In the genomic region with DNA sequence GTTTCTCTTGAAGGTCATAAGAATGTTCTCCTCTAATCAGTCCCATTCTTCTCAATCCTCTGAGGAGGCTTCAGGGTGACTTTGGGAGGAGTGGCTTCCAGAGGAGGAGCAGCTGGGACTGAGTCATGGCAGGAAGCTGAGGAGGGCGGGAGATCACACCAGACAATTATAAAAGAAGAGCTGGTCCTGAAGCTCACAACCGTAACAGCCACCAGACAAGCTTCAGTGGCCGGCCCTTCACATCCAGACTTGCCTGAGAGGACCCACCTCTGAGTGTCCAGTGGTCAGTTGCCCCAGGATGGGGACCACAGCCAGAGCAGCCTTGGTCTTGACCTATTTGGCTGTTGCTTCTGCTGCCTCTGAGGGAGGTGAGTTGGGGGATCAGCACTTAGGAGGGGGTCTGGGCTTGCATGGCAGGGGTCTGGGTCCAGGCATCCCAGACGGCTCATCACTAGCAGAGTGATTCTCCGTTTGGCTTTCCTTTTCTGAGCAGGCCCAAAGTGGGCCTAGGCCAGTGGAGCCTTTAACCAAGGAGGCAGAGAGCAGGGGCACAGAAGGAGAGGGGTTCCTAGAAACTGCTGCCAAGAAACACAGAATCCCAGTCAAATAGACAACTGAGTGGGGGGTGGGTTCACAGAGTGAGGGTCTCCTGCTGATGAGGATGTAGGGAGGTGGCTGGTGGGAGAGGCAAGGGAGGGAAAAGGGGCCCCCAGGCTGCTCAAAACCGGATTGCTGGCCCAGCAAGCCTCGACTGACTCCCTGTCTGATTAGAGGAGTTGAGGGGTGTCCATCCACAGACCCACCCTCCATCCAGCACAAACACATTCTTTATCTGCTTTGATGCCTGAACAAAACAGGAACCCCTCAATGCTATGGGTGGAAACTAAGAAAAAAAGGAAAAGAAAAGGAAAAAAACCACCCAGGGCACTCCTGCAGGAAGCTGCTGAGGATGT, we compare ENCODE assay signal across 9 cellular contexts. TPM values are rescaled to one million over a fixed set of nuclear protein-coding genes. Genes with fewer than 3 reads are reported as not detected.
DNase-seq lines count a peak whose midpoint lies in the region; ATAC-seq and TF ChIP-seq lines count a peak whose summit lies in the region.
"Had no signal": no experiment of that assay in that cellular context is flagged by ENCODE, and none has a peak within 500 bp of the region (broad histone marks: within the 10 kb centered on the region; RNA-seq: fewer than 3 reads in every experiment).

TSS of gene ECM1 (plus strand) at position 198 of the 953 bp plus-strand sequence. CDS start at position 299, 101 bp downstream.

- H3K9me3 ChIP-seq in esophagus (ENCODE audit: control insufficient read depth in 2 of 2, insufficient read depth in 1 of 2, low read depth in 1 of 2, low read length in 1 of 2): no peaks in the 10 kb centered on the region
- H3K9me3 ChIP-seq in CD4-positive, alpha-beta memory T cell (ENCODE audit: control insufficient read depth in 1 of 2, low read length in 2 of 2): no peaks in the 10 kb centered on the region
- H3K9me3 ChIP-seq: neutrophil had no signal

- CTCF ChIA-PET in CD4-positive, alpha-beta memory T cell (lab: Charles Lee; ENCODE audit: partially characterized antibody): interaction anchor here (0.7 to 2.0 kb wide), 3 partner anchors 8 to 54 kb away, joined by 3 to 5 read pairs (median 3); no protein-coding TSS in a partner anchor

- H3K27me3 Mint-ChIP-seq in CD4-positive, alpha-beta memory T cell: no peaks in the 10 kb centered on the region

- H3K9me3 Mint-ChIP-seq in CD4-positive, alpha-beta memory T cell: no peaks in the 10 kb centered on the region

- H3K36me3 Mint-ChIP-seq in CD4-positive, alpha-beta memory T cell: peaks cover 28 to 42% of the 10 kb centered on the region in 2 donors

- in situ Hi-C loops in G401 (cut with HindIII; ENCODE audit: low sequenced_read_pairs): no loop called here

- intact Hi-C loops in CD4-positive, alpha-beta memory T cell (cut with micrococcal nuclease): no loop called here

- POLR2A ChIA-PET in CD4-positive, alpha-beta memory T cell (lab: Charles Lee; ENCODE audit: partially characterized antibody): interaction anchor here (0.6 kb wide), 2 partner anchors 20 to 28 kb away, joined by 3 to 4 read pairs; no protein-coding TSS in a partner anchor

- H3K4me1 ChIP-seq in esophagus (ENCODE audit: control insufficient read depth in 2 of 2, insufficient read depth in 2 of 2, low read length in 1 of 2): peaks cover 2 to 4% of the 10 kb centered on the region in 2 donors
- no peaks in the 10 kb centered on the region for H3K4me1 ChIP-seq in CD4-positive, alpha-beta memory T cell (ENCODE audit: insufficient read depth, low read length)

- no peak within 1 kb of the TSS for H3K4me3 Mint-ChIP-seq in CD4-positive, alpha-beta memory T cell

- WGBS in esophagus, 2 donors: 30 to 60% methylated on average over 7 of the region's 7 CpGs

- DNase-seq in G401 (ENCODE audit: low spot score): no peak
- peak; percentile 86 for DNase-seq in RPMI7951 (ENCODE audit: low read depth)
- DNase-seq in omental fat pad (ENCODE audit: low spot score): no peak
- no peak for DNase-seq in CD4-positive, alpha-beta memory T cell
- DNase-seq in activated gamma-delta T cell (lab: John Stamatoyannopoulos, UW): no peak

- TF ChIP-seq POLR2A in GM18505 (IDR thresholded peaks at IDR 0.05; ENCODE audit: borderline replicate concordance, extremely low read depth, insufficient read depth, insufficient read length): no peak

- H3K36me3 ChIP-seq in esophagus (ENCODE audit: control insufficient read depth in 2 of 2, insufficient read depth in 2 of 2, low read length in 1 of 2): peaks cover 8 to 32% of the 10 kb centered on the region in 2 donors
- H3K36me3 ChIP-seq in CD4-positive, alpha-beta memory T cell (ENCODE audit: insufficient read depth, low read length): peaks cover 25% of the 10 kb centered on the region

- H3K4me3 ChIP-seq in esophagus (ENCODE audit: low read depth in 1 of 2, low read length in 2 of 2): peak within 1 kb of the TSS; percentile 53 to 65
- no peak within 1 kb of the TSS for H3K4me3 ChIP-seq in CD4-positive, alpha-beta memory T cell (ENCODE audit: low read length in 2 of 2)

- peak within 1 kb of the TSS in 3 of 7 donors; percentile 36 to 59 (median 38) for H3K27ac Mint-ChIP-seq in CD4-positive, alpha-beta memory T cell

- TF ChIP-seq CTCF in omental fat pad (IDR thresholded peaks at IDR 0.05): no peak

- peak within 1 kb of the TSS; percentile 85 to 92 for H3K27ac ChIP-seq in esophagus (ENCODE audit: low read depth in 2 of 2, low read length in 1 of 2)
- H3K27ac ChIP-seq in CD4-positive, alpha-beta memory T cell (ENCODE audit: low read depth, low read length): no peak within 1 kb of the TSS
- H3K27ac ChIP-seq: neutrophil had no signal

- ATAC-seq in omental fat pad (ENCODE audit: low FRiP score) (peak; percentile 50), GM18505 (IDR thresholded peaks at IDR 0.05; ENCODE audit: unreplicated experiment) (no peak), GM18907 (IDR thresholded peaks at IDR 0.05; ENCODE audit: unreplicated experiment) (no peak)

- H3K27me3 ChIP-seq in esophagus (ENCODE audit: control insufficient read depth in 1 of 2, insufficient read depth in 2 of 2, low read length in 2 of 2): no peaks in the 10 kb centered on the region
- no peaks in the 10 kb centered on the region for H3K27me3 ChIP-seq in CD4-positive, alpha-beta memory T cell (ENCODE audit: insufficient read depth, low read length)
- H3K27me3 ChIP-seq: neutrophil had no signal

- H3K4me1 Mint-ChIP-seq in CD4-positive, alpha-beta memory T cell: peaks cover 0 to 10% (median 3%) of the 10 kb centered on the region in 4 donors

RNA-seq across cellular contexts. Expression of gene ECM1, which starts in this region (rescaled TPM):
- total RNA-seq in G401 (2014; rRNA removed; shearing (Covaris generic)): 44.5 and 60.0 TPM in 2 replicates
- total RNA-seq in RPMI7951 (2014; rRNA removed; shearing (Covaris generic)): 110 and 139 TPM in 2 replicates
- 1,000 to 10,000 TPM; 1,189 to 4,054 TPM for polyA plus RNA-seq in esophagus
- 10 to 100 TPM; 10.8 to 24.8 (median 18.5) TPM for total RNA-seq in omental fat pad
- 1 to 10 TPM; 1.9 to 2.0 TPM for total RNA-seq in CD4-positive, alpha-beta memory T cell
- polyA plus RNA-seq in CD4-positive, alpha-beta memory T cell: not detected

Comparison
In these comparisons a context has a peak if more than half of its experiments do, and no peak if none do; other contexts are left out.
1. RNA of gene ECM1 (polyA plus RNA-seq): 1,189 to 4,054 TPM in esophagus; not detected in CD4-positive, alpha-beta memory T cell; every median in the first group is over 1,000 times any median in the second.
2. H3K4me3 ChIP-seq: peak in esophagus (2 of 2); none in CD4-positive, alpha-beta memory T cell (0 of 2).